8 cellular contexts compared by ENCODE assay signal in the genomic region with DNA sequence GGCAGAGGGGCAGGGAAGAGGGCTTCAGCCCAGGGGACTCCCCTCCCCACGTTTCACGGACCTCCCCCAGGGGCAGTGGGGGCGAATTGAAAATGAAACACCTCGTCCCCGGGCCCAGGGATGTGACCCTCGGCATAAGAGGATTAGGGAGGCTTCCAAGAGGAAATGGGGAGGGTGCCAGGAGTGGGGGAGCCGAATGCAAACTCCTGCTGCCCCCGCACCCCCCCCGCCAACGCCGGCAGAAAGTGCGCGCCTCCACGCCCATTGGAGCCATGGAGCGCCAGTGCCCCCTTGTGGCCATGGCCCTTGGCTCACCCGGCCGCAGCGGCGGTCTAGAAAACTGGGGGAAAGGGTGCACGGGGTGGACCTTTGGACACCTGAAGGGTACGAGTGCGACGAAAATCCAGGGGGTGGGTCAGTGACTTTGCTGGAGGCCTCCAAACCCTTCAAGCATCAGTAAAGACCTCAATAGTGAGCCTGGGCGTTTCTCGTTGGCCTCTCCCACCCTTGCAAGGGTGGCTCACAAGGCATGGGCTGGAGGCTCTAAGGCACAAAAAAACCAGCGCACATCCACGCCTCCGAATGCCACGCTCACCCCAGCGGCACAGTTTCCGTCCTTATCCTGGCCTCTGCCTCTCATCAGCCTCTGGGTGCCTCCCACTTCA.
DNase-seq lines count a peak whose midpoint lies in the region; ATAC-seq and TF ChIP-seq lines count a peak whose summit lies in the region.

No MANE protein-coding gene starts in this region.

- H3K27me3 Mint-ChIP-seq in activated CD4-positive, alpha-beta T cell treated with anti-CD3 and anti-CD28 coated beads, Interleukin-2, amount 10 ng/mL, durations not matched to agents 7 days and 5 days: no peaks in the 10 kb centered on the region

- DNase-seq in AG08396 (ENCODE audit: low spot score) (peak; percentile 76), MG63 (peak; percentile 28), dorsolateral prefrontal cortex (peak in 8 of 10 donors; percentile 23 to 62 (median 52)), lower lobe of right lung (peak; percentile 64)
- peak; percentile 51 for DNase-seq in activated CD4-positive, alpha-beta T cell treated with anti-CD3 and anti-CD28 coated beads, Interleukin-2, amount 10 ng/mL, durations not matched to agents 7 days and 5 days
- peak; percentile 21 to 32 (median 26) for DNase-seq in stimulated activated CD4-positive, alpha-beta T cell treated with anti-CD3 and anti-CD28 coated beads, TNF-alpha, amount 100 ng/mL, for 4 hours (ENCODE audit: low read depth in 3 of 3)

- CTCF ChIA-PET in activated CD4-positive, alpha-beta T cell treated with anti-CD3 and anti-CD28 coated beads, Interleukin-2, amount 10 ng/mL, durations not matched to agents 7 days and 5 days (lab: Charles Lee): no interaction called here

- intact Hi-C loops in dorsolateral prefrontal cortex (cut with DNase I): loop anchor here (1.0 to 5.0 kb wide), 4 partner anchors 64 to 774 kb away; a partner anchor contains a TSS
- intact Hi-C loops in lower lobe of right lung (cut with DNase I): no loop called here

- POLR2A ChIA-PET in activated CD4-positive, alpha-beta T cell treated with anti-CD3 and anti-CD28 coated beads, Interleukin-2, amount 10 ng/mL, durations not matched to agents 7 days and 5 days (lab: Charles Lee): no interaction called here

- no peaks in the 10 kb centered on the region for H3K4me1 Mint-ChIP-seq in activated CD4-positive, alpha-beta T cell treated with anti-CD3 and anti-CD28 coated beads, Interleukin-2, amount 10 ng/mL, durations not matched to agents 7 days and 5 days

- H3K36me3 ChIP-seq in MG63: no peaks in the 10 kb centered on the region
- H3K36me3 ChIP-seq in lower lobe of right lung: no peaks in the 10 kb centered on the region

- no peaks in the 10 kb centered on the region for H3K4me1 ChIP-seq in lower lobe of right lung

- no peaks in the 10 kb centered on the region for H3K9me3 ChIP-seq in MG63
- H3K9me3 ChIP-seq in lower lobe of right lung: no peaks in the 10 kb centered on the region

- no peak overlapping the region for H3K27ac Mint-ChIP-seq in activated CD4-positive, alpha-beta T cell treated with anti-CD3 and anti-CD28 coated beads, Interleukin-2, amount 10 ng/mL, durations not matched to agents 7 days and 5 days

- H3K27me3 ChIP-seq in MG63 (no peaks in the 10 kb centered on the region), dorsolateral prefrontal cortex (peaks cover 0 to 85% (median 17%) of the 10 kb centered on the region in 45 donors), lower lobe of right lung (ENCODE audit: low read depth) (no peaks in the 10 kb centered on the region)

- H3K4me3 ChIP-seq in MG63 (peak overlapping the region; percentile 24), dorsolateral prefrontal cortex (peak overlapping the region in 57 of 59 donors; percentile 9 to 66 (median 47)), lower lobe of right lung (peak overlapping the region; percentile 47)

- TF ChIP-seq CTCF in dorsolateral prefrontal cortex (IDR thresholded peaks at IDR 0.05 in 54 of 56, conservative IDR thresholded peaks at IDR 0.05 in 2 of 56; ENCODE audit: low read depth in 1 of 56, partially characterized antibody in 56 of 56) (peak; percentile 36 to 90 (median 82)), lower lobe of right lung (IDR thresholded peaks at IDR 0.05) (peak; percentile 83)

- H3K36me3 Mint-ChIP-seq in activated CD4-positive, alpha-beta T cell treated with anti-CD3 and anti-CD28 coated beads, Interleukin-2, amount 10 ng/mL, durations not matched to agents 7 days and 5 days (ENCODE audit: low read depth): no peaks in the 10 kb centered on the region

- H3K9me3 Mint-ChIP-seq in activated CD4-positive, alpha-beta T cell treated with anti-CD3 and anti-CD28 coated beads, Interleukin-2, amount 10 ng/mL, durations not matched to agents 7 days and 5 days: no peaks in the 10 kb centered on the region

- H3K4me3 Mint-ChIP-seq in activated CD4-positive, alpha-beta T cell treated with anti-CD3 and anti-CD28 coated beads, Interleukin-2, amount 10 ng/mL, durations not matched to agents 7 days and 5 days: no peak overlapping the region

- ATAC-seq in GM18868 (IDR thresholded peaks at IDR 0.05; ENCODE audit: unreplicated experiment) (peak; percentile 83), lower lobe of right lung (peak; percentile 78 to 85), GM19324 (IDR thresholded peaks at IDR 0.05; ENCODE audit: low FRiP score, unreplicated experiment) (no peak)

- H3K27ac ChIP-seq in dorsolateral prefrontal cortex (no peak overlapping the region), lower lobe of right lung (no peak overlapping the region)

Comparison
In these comparisons a context has a peak if more than half of its experiments do, and no peak if none do; other contexts are left out.
1. DNase-seq: peak in every context shown above with its lines; median percentile 76 in AG08396; 64 in lower lobe of right lung; 52 in dorsolateral prefrontal cortex; 51 in activated CD4-positive, alpha-beta T cell treated with anti-CD3 and anti-CD28 coated beads, Interleukin-2, amount 10 ng/mL, durations not matched to agents 7 days and 5 days; 28 in MG63; 26 in stimulated activated CD4-positive, alpha-beta T cell treated with anti-CD3 and anti-CD28 coated beads, TNF-alpha, amount 100 ng/mL, for 4 hours.